In the genomic region with DNA sequence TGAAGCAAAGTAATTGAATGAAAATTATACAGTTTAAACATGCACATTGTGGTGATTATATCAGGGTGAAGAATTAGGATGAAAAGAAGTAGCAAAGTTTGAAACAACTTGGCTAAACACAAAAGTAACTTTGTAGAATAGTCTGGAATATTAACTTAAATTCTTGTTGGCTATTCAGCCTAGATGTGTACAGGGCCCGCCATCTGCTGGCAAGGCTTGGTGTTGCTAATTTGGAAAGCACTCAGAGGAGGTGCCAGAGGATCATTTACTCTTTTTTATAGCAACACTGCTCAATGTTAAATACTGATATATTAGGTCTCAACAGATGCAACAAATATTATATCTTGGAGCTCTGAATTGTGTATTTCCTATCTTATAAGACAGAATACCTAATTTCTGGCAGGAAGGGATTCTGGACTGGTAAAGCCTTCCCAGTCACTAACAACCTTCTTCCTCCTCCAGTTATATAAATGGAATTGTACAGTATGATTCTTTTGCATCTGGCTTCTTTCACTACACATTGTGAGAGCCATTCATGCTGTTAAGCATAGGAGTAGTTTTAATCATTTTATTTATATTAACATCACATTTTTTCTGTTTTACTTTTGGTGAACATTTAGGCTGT, we compare ENCODE assay signal across 8 cellular contexts. TPM values are rescaled to one million over a fixed set of nuclear protein-coding genes. Genes with fewer than 3 reads are reported as not detected.
DNase-seq lines count a peak whose midpoint lies in the region; ATAC-seq, FAIRE-seq and TF ChIP-seq lines count a peak whose summit lies in the region.

No MANE protein-coding gene starts in this region.

- CTCF ChIA-PET in activated CD8-positive, alpha-beta memory T cell treated with anti-CD3 and anti-CD28 coated beads, Interleukin-2, amount 10 ng/mL, durations not matched to agents 7 days and 5 days (lab: Charles Lee): interaction anchor here (0.6 to 2.3 kb wide), 10 partner anchors 9 to 263 kb away, joined by 3 to 13 read pairs (median 4); no protein-coding TSS in a partner anchor
- CTCF ChIA-PET in endothelial cell of umbilical vein (lab: Charles Lee): interaction anchor here (0.8 to 8.9 kb wide), 12 partner anchors 12 to 694 kb away, joined by 3 to 226 read pairs (median 4); a partner anchor contains a TSS

- H3K27me3 Mint-ChIP-seq in activated CD8-positive, alpha-beta memory T cell treated with anti-CD3 and anti-CD28 coated beads, Interleukin-2, amount 10 ng/mL, durations not matched to agents 7 days and 5 days: peaks cover 13% of the 10 kb centered on the region

- H3K27ac Mint-ChIP-seq in activated CD8-positive, alpha-beta memory T cell treated with anti-CD3 and anti-CD28 coated beads, Interleukin-2, amount 10 ng/mL, durations not matched to agents 7 days and 5 days: no peak overlapping the region

- H3K4me1 Mint-ChIP-seq in activated CD8-positive, alpha-beta memory T cell treated with anti-CD3 and anti-CD28 coated beads, Interleukin-2, amount 10 ng/mL, durations not matched to agents 7 days and 5 days: no peaks in the 10 kb centered on the region

- dilution Hi-C loops in endothelial cell of umbilical vein (cut with MboI; ENCODE audit: extremely low pct_ligation_motif_present, low sequenced_read_pairs): no loop called here

- TF ChIP-seq POLR2A in endothelial cell of umbilical vein (IDR thresholded peaks at IDR 0.05; ENCODE audit: low read depth, low read length): no peak

- no peak overlapping the region for H3K4me3 ChIP-seq in endothelial cell of umbilical vein (replicated peaks in 1 of 3; ENCODE audit: insufficient read depth in 1 of 3, low read depth in 1 of 3, low read length in 3 of 3)

- no peak overlapping the region for H3K4me2 ChIP-seq in endothelial cell of umbilical vein (ENCODE audit: insufficient read depth, low read length)

- no peak overlapping the region for H2AFZ ChIP-seq in endothelial cell of umbilical vein (ENCODE audit: low read depth, low read length)

- H3K9ac ChIP-seq in endothelial cell of umbilical vein (replicated peaks; ENCODE audit: extremely low read depth, insufficient read depth, low read length): no peak overlapping the region

- peak; percentile 59 for FAIRE-seq in endothelial cell of umbilical vein (lab: Jason Lieb, UNC)

- no peaks in the 10 kb centered on the region for H4K20me1 ChIP-seq in endothelial cell of umbilical vein (replicated peaks; ENCODE audit: control insufficient read depth, extremely low read depth, insufficient read depth, low read length)

- peaks cover 0 to 4% of the 10 kb centered on the region in 2 experiments for H3K36me3 ChIP-seq in endothelial cell of umbilical vein (ENCODE audit: control insufficient read depth in 2 of 2, extremely low read depth in 1 of 2, insufficient read depth in 2 of 2, low read length in 2 of 2)

- no TSS peak for BruUV-seq in endothelial cell of umbilical vein (replicated peaks; lab: Mats Ljungman, UMichigan)

- POLR2A ChIA-PET in endothelial cell of umbilical vein (lab: Charles Lee): no interaction called here

- H3K9me3 Mint-ChIP-seq in activated CD8-positive, alpha-beta memory T cell treated with anti-CD3 and anti-CD28 coated beads, Interleukin-2, amount 10 ng/mL, durations not matched to agents 7 days and 5 days (ENCODE audit: low read depth): no peaks in the 10 kb centered on the region

- no peak overlapping the region for H3K27ac ChIP-seq in 22Rv1
- no peak overlapping the region for H3K27ac ChIP-seq in endothelial cell of umbilical vein (ENCODE audit: insufficient read depth, low read depth, low read length)

- H3K4me3 Mint-ChIP-seq in activated CD8-positive, alpha-beta memory T cell treated with anti-CD3 and anti-CD28 coated beads, Interleukin-2, amount 10 ng/mL, durations not matched to agents 7 days and 5 days: no peak overlapping the region

- peaks cover 11% of the 10 kb centered on the region for H3K4me1 ChIP-seq in endothelial cell of umbilical vein (ENCODE audit: control insufficient read depth, extremely low read depth, insufficient read depth, low read length)

- H3K9me3 ChIP-seq in endothelial cell of umbilical vein (replicated peaks; ENCODE audit: control insufficient read depth, insufficient read depth, low read length): no peaks in the 10 kb centered on the region

- H3K27me3 ChIP-seq in endothelial cell of umbilical vein (ENCODE audit: control insufficient read depth in 2 of 2, insufficient read depth in 2 of 2, low read length in 2 of 2): no peaks in the 10 kb centered on the region

- H3K79me2 ChIP-seq in endothelial cell of umbilical vein (ENCODE audit: control insufficient read depth, insufficient read depth, low read length): no peaks in the 10 kb centered on the region

- peak; percentile 91 for TF ChIP-seq CTCF in 22Rv1 (IDR thresholded peaks at IDR 0.05)
- TF ChIP-seq CTCF in endothelial cell of umbilical vein (IDR thresholded peaks at IDR 0.05; ENCODE audit: extremely low read depth in 1 of 2, insufficient read depth in 1 of 2, low read depth in 1 of 2, low read length in 2 of 2): peak; percentile 79 to 83

- no peaks in the 10 kb centered on the region for H3K9me1 ChIP-seq in endothelial cell of umbilical vein (replicated peaks; ENCODE audit: control insufficient read depth, extremely low read depth, insufficient read depth, low read length)

- peak; percentile 23 for DNase-seq in NCI-H748 treated with DMSO at 0.1 percent for 48 hours (lab: John Stamatoyannopoulos, UW)
- DNase-seq in activated CD8-positive, alpha-beta memory T cell treated with anti-CD3 and anti-CD28 coated beads, Interleukin-2, amount 10 ng/mL, durations not matched to agents 7 days and 5 days: peak; percentile 77
- peak; percentile 77 for DNase-seq in endothelial cell of umbilical vein (ENCODE audit: low read depth, low spot score)
- DNase-seq in mucosa of gallbladder (ENCODE audit: low spot score): peak; percentile 81
- peak; percentile 0 to 17 for DNase-seq in stimulated activated CD8-positive, alpha-beta memory T cell treated with anti-CD3 and anti-CD28 coated beads, Interleukin-4, amount 100 ng/mL, for 4 hours (ENCODE audit: low read depth in 2 of 2, low spot score in 1 of 2)

- intact Hi-C loops in endothelial cell of umbilical vein (cut with micrococcal nuclease): loop anchor here (1.0 to 10.0 kb wide), 7 partner anchors 46 to 771 kb away; no protein-coding TSS in a partner anchor

- peak; percentile 72 for ATAC-seq in GM18498 (IDR thresholded peaks at IDR 0.05; ENCODE audit: unreplicated experiment)
- ATAC-seq in HG03280 (IDR thresholded peaks at IDR 0.05; ENCODE audit: unreplicated experiment): peak; percentile 72
- ATAC-seq in activated CD8-positive, alpha-beta memory T cell treated with anti-CD3 and anti-CD28 coated beads, Interleukin-2, amount 10 ng/mL, durations not matched to agents 7 days and 5 days: peak; percentile 82

- no peaks in the 10 kb centered on the region for H3K36me3 Mint-ChIP-seq in activated CD8-positive, alpha-beta memory T cell treated with anti-CD3 and anti-CD28 coated beads, Interleukin-2, amount 10 ng/mL, durations not matched to agents 7 days and 5 days

TF ChIP-seq in endothelial cell of umbilical vein, 7 proteins besides CTCF, POLR2A, EP300 and RAD21:
- TF ChIP-seq, protein P1, sequence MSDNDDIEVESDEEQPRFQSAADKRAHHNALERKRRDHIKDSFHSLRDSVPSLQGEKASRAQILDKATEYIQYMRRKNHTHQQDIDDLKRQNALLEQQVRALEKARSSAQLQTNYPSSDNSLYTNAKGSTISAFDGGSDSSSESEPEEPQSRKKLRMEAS (IDR thresholded peaks at IDR 0.05; ENCODE audit: insufficient read depth, insufficient read length): no peak
- TF ChIP-seq EZH2 (IDR thresholded peaks at IDR 0.05; ENCODE audit: borderline replicate concordance, low read depth, low read length, severe bottlenecking) (no peak), JUN (IDR thresholded peaks at IDR 0.05; ENCODE audit: borderline replicate concordance, insufficient read depth, insufficient read length, low read depth) (no peak), FOS (IDR thresholded peaks at IDR 0.05; ENCODE audit: borderline replicate concordance, insufficient read depth, low read length) (no peak), GATA2 (IDR thresholded peaks at IDR 0.05; ENCODE audit: insufficient read depth, insufficient read length, low read depth, low read length) (no peak), MYC (IDR thresholded peaks at IDR 0.05; ENCODE audit: low read depth, low read length) (no peak), POLR2AphosphoS5 (IDR thresholded peaks at IDR 0.05; ENCODE audit: insufficient read depth, low read depth, low read length) (no peak)
TF ChIP-seq in endothelial cell of umbilical vein: peak in this region for 0.

RNA-seq across cellular contexts. Expression of a gene that starts 36.1 kb away (rescaled TPM):
- total RNA-seq in activated CD8-positive, alpha-beta memory T cell treated with anti-CD3 and anti-CD28 coated beads, Interleukin-2, amount 10 ng/mL, durations not matched to agents 7 days and 5 days: 1 to 10 TPM; 1.2 TPM
- total RNA-seq in endothelial cell of umbilical vein: 18.6 and 27.3 TPM in 2 replicates
- 3.0 and 4.1 TPM in 2 replicates for polyA plus RNA-seq in endothelial cell of umbilical vein
- polyA plus RNA-seq in endothelial cell of umbilical vein (2011; cell fraction: cytosol; rRNA removed): 3.6 and 4.5 TPM in 2 replicates
- 10.1 and 10.9 TPM in 2 replicates for polyA plus RNA-seq in endothelial cell of umbilical vein (2011; cell fraction: nucleus; rRNA removed)
- polyA plus RNA-seq in endothelial cell of umbilical vein (2012): 15.8 and 18.0 TPM in 2 replicates
- 6.5 and 7.0 TPM in 2 replicates for polyA minus RNA-seq in endothelial cell of umbilical vein
- 4.0 TPM for polyA minus RNA-seq in endothelial cell of umbilical vein (2011; cell fraction: cytosol; rRNA and poly(A)+ RNA removed)
- polyA minus RNA-seq in endothelial cell of umbilical vein (2011; cell fraction: nucleus; rRNA and poly(A)+ RNA removed): 16.3 and 22.2 TPM in 2 replicates
- 29.7 TPM for total RNA-seq in mucosa of gallbladder

RNA-seq across cellular contexts. Expression of a gene that starts 38.0 kb away (rescaled TPM):
- 10 to 100 TPM; 21.2 to 21.7 TPM for total RNA-seq in activated CD8-positive, alpha-beta memory T cell treated with anti-CD3 and anti-CD28 coated beads, Interleukin-2, amount 10 ng/mL, durations not matched to agents 7 days and 5 days
- total RNA-seq in endothelial cell of umbilical vein (19.6 and 22.4 TPM in 2 replicates), mucosa of gallbladder (35.8 TPM)
- polyA plus RNA-seq in endothelial cell of umbilical vein: 26.7 and 27.8 TPM in 2 replicates
- polyA plus RNA-seq in endothelial cell of umbilical vein (2011; cell fraction: cytosol; rRNA removed): 26.0 TPM in 2 replicates
- polyA plus RNA-seq in endothelial cell of umbilical vein (2011; cell fraction: nucleus; rRNA removed): 22.9 and 23.9 TPM in 2 replicates
- polyA plus RNA-seq in endothelial cell of umbilical vein (2012): 17.3 and 21.0 TPM in 2 replicates
- polyA minus RNA-seq in endothelial cell of umbilical vein: 46.6 and 47.2 TPM in 2 replicates
- 2.6 TPM for polyA minus RNA-seq in endothelial cell of umbilical vein (2011; cell fraction: cytosol; rRNA and poly(A)+ RNA removed)
- 57.0 and 84.0 TPM in 2 replicates for polyA minus RNA-seq in endothelial cell of umbilical vein (2011; cell fraction: nucleus; rRNA and poly(A)+ RNA removed)

Comparison
In these comparisons a context has a peak if more than half of its experiments do, and no peak if none do; other contexts are left out.
1. DNase-seq: peak in every context shown above with its lines; median percentile 81 in mucosa of gallbladder; 77 in activated CD8-positive, alpha-beta memory T cell treated with anti-CD3 and anti-CD28 coated beads, Interleukin-2, amount 10 ng/mL, durations not matched to agents 7 days and 5 days; 77 in endothelial cell of umbilical vein; 23 in NCI-H748 treated with DMSO at 0.1 percent for 48 hours; 8 in stimulated activated CD8-positive, alpha-beta memory T cell treated with anti-CD3 and anti-CD28 coated beads, Interleukin-4, amount 100 ng/mL, for 4 hours.